Comparison of ENCODE assay signal across 1 cellular context in genomic region chr12:42756841-42757661, GRCh38.
TF ChIP-seq lines count a peak whose summit lies in the region.

No MANE protein-coding gene starts in this region.

TF ChIP-seq in WTC11, 78 proteins besides CTCF, POLR2A, EP300 and RAD21 (continued from another document):
- TF ChIP-seq FOXP4 (CRISPR knock-in tag; IDR thresholded peaks at IDR 0.05) (peak; percentile 66; the same call in 1 of the 2 replicates), RORB (CRISPR knock-in tag; IDR thresholded peaks at IDR 0.05) (no peak), ZNF121 (CRISPR knock-in tag; IDR thresholded peaks at IDR 0.05) (peak; percentile 4; the same call in 1 of the 2 replicates), SP1 (CRISPR knock-in tag; conservative IDR thresholded peaks at IDR 0.05) (peak; percentile 45), ZBTB43 (CRISPR knock-in tag; IDR thresholded peaks at IDR 0.05) (0 out of 2 replicates have a peak, but pooled peaks have one; percentile 62), MLX (CRISPR knock-in tag; IDR thresholded peaks at IDR 0.05) (no peak), SMAD3 (CRISPR knock-in tag; IDR thresholded peaks at IDR 0.05; ENCODE audit: borderline replicate concordance) (no peak)
- TF ChIP-seq, protein P1, sequence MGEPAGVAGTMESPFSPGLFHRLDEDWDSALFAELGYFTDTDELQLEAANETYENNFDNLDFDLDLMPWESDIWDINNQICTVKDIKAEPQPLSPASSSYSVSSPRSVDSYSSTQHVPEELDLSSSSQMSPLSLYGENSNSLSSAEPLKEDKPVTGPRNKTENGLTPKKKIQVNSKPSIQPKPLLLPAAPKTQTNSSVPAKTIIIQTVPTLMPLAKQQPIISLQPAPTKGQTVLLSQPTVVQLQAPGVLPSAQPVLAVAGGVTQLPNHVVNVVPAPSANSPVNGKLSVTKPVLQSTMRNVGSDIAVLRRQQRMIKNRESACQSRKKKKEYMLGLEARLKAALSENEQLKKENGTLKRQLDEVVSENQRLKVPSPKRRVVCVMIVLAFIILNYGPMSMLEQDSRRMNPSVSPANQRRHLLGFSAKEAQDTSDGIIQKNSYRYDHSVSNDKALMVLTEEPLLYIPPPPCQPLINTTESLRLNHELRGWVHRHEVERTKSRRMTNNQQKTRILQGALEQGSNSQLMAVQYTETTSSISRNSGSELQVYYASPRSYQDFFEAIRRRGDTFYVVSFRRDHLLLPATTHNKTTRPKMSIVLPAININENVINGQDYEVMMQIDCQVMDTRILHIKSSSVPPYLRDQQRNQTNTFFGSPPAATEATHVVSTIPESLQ (CRISPR knock-in tag; IDR thresholded peaks at IDR 0.05): no peak
